Comparison of ENCODE assay signal across 15 cellular contexts in the genomic region with DNA sequence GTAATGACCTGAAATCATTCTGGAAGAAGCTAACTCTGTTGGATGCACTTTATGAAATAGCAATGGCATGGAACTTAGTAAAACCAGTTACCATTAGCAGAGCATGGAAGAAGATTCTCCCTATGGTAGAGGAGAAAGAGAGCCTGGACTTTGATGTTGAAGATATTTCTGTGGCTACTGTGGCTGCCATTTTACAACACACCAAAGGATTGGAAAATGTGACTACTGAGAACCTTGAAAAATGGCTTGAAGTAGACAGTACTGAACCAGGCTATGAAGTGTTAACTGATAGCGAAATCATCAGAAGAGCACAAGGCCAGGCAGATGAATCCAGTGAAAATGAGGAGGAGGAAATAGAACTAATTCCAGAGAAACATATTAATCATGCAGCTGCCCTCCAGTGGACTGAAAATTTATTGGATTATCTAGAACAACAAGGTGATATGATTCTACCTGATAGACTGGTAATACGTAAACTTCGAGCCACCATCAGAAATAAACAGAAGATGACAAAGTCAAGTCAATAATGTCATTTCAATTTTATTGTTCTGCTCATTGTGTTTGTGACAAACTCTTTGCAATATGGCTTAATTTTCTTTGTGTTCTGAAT. TPM values are rescaled to one million over a fixed set of nuclear protein-coding genes. Genes with fewer than 3 reads are reported as not detected.
DNase-seq lines count a peak whose midpoint lies in the region; ATAC-seq, FAIRE-seq and TF ChIP-seq lines count a peak whose summit lies in the region.
"Had no signal": no experiment of that assay in that cellular context is flagged by ENCODE, and none has a peak within 500 bp of the region (broad histone marks: within the 10 kb centered on the region; RNA-seq: fewer than 3 reads in every experiment).

No MANE protein-coding gene starts in this region.

- no peaks in the 10 kb centered on the region for H3K9me3 ChIP-seq in astrocyte (ENCODE audit: insufficient read depth, low read depth, low read length)
- H3K9me3 ChIP-seq: A549 had no signal

- H3K36me3 ChIP-seq in astrocyte (ENCODE audit: insufficient read depth, low read length): no peaks in the 10 kb centered on the region

- DNase-seq in NCI-H82 (lab: John Stamatoyannopoulos, UW) (peak; percentile 3), NCI-H82 treated with DMSO at 0.1 percent for 48 hours (lab: John Stamatoyannopoulos, UW; ENCODE audit: unreplicated experiment) (no peak), LNCaP clone FGC (ENCODE audit: low read depth) (no peak), astrocyte (ENCODE audit: low read depth) (no peak), nephron progenitor cell (no peak), anterior cingulate cortex (lab: John Stamatoyannopoulos, UW) (no peak), GM19238 (ENCODE audit: insufficient read length, low spot score) (no peak)
- DNase-seq in stimulated activated naive B cell treated with anti-CD40 and anti-IgM and Interleukin-4, amounts not matched to agents 10 μg/mL and 1 μg/mL and 100 μg/mL, for 72 hours: no peak
- DNase-seq: activated effector memory CD4-positive, alpha-beta T cell treated with Interleukin-2 at 50 U/mL for 16 hours; effector memory CD8-positive, alpha-beta T cell; GF-D8; naive thymus-derived CD8-positive, alpha-beta T cell; NCI-H1105 treated with DMSO at 0.1 percent for 48 hours; substantia nigra had no signal

- no peak overlapping the region for H3K9ac ChIP-seq in astrocyte (ENCODE audit: low read length)

- H3K36me3 Mint-ChIP-seq in astrocyte (ENCODE audit: low read depth, unreplicated experiment) (no peaks in the 10 kb centered on the region), nephron progenitor cell (ENCODE audit: low read depth) (peaks cover 31% of the 10 kb centered on the region)
- peaks cover 9 to 12% of the 10 kb centered on the region in 2 donors for H3K36me3 Mint-ChIP-seq in stimulated activated naive B cell treated with anti-CD40 and anti-IgM and Interleukin-4, amounts not matched to agents 10 μg/mL and 1 μg/mL and 100 μg/mL, for 72 hours

- peaks cover 4% of the 10 kb centered on the region for H3K4me1 Mint-ChIP-seq in astrocyte (ENCODE audit: low read depth, unreplicated experiment)
- H3K4me1 Mint-ChIP-seq in nephron progenitor cell: peaks cover 31% of the 10 kb centered on the region
- peaks cover 12 to 35% of the 10 kb centered on the region in 2 donors for H3K4me1 Mint-ChIP-seq in stimulated activated naive B cell treated with anti-CD40 and anti-IgM and Interleukin-4, amounts not matched to agents 10 μg/mL and 1 μg/mL and 100 μg/mL, for 72 hours

- H4K20me1 ChIP-seq in astrocyte (ENCODE audit: insufficient read depth, low read length): peaks cover 6% of the 10 kb centered on the region

- H3K4me3 ChIP-seq in LNCaP clone FGC (ENCODE audit: low read depth, low read length): no peak overlapping the region
- no peak overlapping the region for H3K4me3 ChIP-seq in astrocyte (ENCODE audit: insufficient read depth, low read depth, low read length)
- H3K4me3 ChIP-seq: A549 had no signal

- no peak for FAIRE-seq in astrocyte (lab: Jason Lieb, UNC)
- FAIRE-seq: A549 had no signal

- H3K27me3 Mint-ChIP-seq in astrocyte (ENCODE audit: low read depth, unreplicated experiment) (no peaks in the 10 kb centered on the region), nephron progenitor cell (ENCODE audit: low read depth, poor library complexity) (no peaks in the 10 kb centered on the region)
- H3K27me3 Mint-ChIP-seq in stimulated activated naive B cell treated with anti-CD40 and anti-IgM and Interleukin-4, amounts not matched to agents 10 μg/mL and 1 μg/mL and 100 μg/mL, for 72 hours: no peaks in the 10 kb centered on the region
- H3K27me3 Mint-ChIP-seq: effector memory CD8-positive, alpha-beta T cell; naive thymus-derived CD8-positive, alpha-beta T cell had no signal

- H2AFZ ChIP-seq in astrocyte (ENCODE audit: low read depth, low read length): no peak overlapping the region

- H3K4me2 ChIP-seq in astrocyte (ENCODE audit: low read length): peak overlapping the region; percentile 24

- peaks cover 18% of the 10 kb centered on the region for H3K4me1 ChIP-seq in astrocyte (ENCODE audit: insufficient read depth, low read length)

- no peak for ATAC-seq in stimulated activated naive B cell treated with anti-CD40 and anti-IgM and Interleukin-4, amounts not matched to agents 10 μg/mL and 1 μg/mL and 100 μg/mL, for 72 hours (replicated peaks)
- ATAC-seq: A549; effector memory CD8-positive, alpha-beta T cell; naive thymus-derived CD8-positive, alpha-beta T cell had no signal

- H3K27ac Mint-ChIP-seq in astrocyte (ENCODE audit: unreplicated experiment) (no peak overlapping the region), nephron progenitor cell (no peak overlapping the region)
- H3K27ac Mint-ChIP-seq in stimulated activated naive B cell treated with anti-CD40 and anti-IgM and Interleukin-4, amounts not matched to agents 10 μg/mL and 1 μg/mL and 100 μg/mL, for 72 hours: no peak overlapping the region
- H3K27ac Mint-ChIP-seq: effector memory CD8-positive, alpha-beta T cell had no signal

- H3K4me3 Mint-ChIP-seq in astrocyte (ENCODE audit: unreplicated experiment): peak overlapping the region; percentile 89
- peak overlapping the region; percentile 95 for H3K4me3 Mint-ChIP-seq in nephron progenitor cell
- H3K4me3 Mint-ChIP-seq in stimulated activated naive B cell treated with anti-CD40 and anti-IgM and Interleukin-4, amounts not matched to agents 10 μg/mL and 1 μg/mL and 100 μg/mL, for 72 hours: no peak overlapping the region

- H3K27ac ChIP-seq in astrocyte (ENCODE audit: low read depth, low read length): no peak overlapping the region
- H3K27ac ChIP-seq: A549 had no signal

- peaks cover 64% of the 10 kb centered on the region for H3K79me2 ChIP-seq in astrocyte (ENCODE audit: insufficient read depth, low read length)

- H3K9me3 Mint-ChIP-seq in astrocyte (ENCODE audit: unreplicated experiment) (no peaks in the 10 kb centered on the region), nephron progenitor cell (peaks cover 38% of the 10 kb centered on the region)
- no peaks in the 10 kb centered on the region for H3K9me3 Mint-ChIP-seq in stimulated activated naive B cell treated with anti-CD40 and anti-IgM and Interleukin-4, amounts not matched to agents 10 μg/mL and 1 μg/mL and 100 μg/mL, for 72 hours
- H3K9me3 Mint-ChIP-seq: effector memory CD8-positive, alpha-beta T cell had no signal

- TF ChIP-seq CTCF in LNCaP clone FGC (IDR thresholded peaks at IDR 0.05; ENCODE audit: control insufficient read depth, extremely low read depth, insufficient read depth) (peak; percentile 14; the same call in 1 of the 2 replicates), astrocyte (IDR thresholded peaks at IDR 0.05; ENCODE audit: insufficient read depth, low read depth, low read length) (no peak), nephron progenitor cell (IDR thresholded peaks at IDR 0.05) (no peak)

- H3K27me3 ChIP-seq in astrocyte (ENCODE audit: insufficient read depth, low read length): no peaks in the 10 kb centered on the region

RNA-seq across cellular contexts. Expression of a gene that starts 2.0 kb away (rescaled TPM):
- 13.4 and 13.9 TPM in 2 replicates for total RNA-seq in astrocyte

RNA-seq across cellular contexts. Expression of a gene that starts 2.1 kb away (rescaled TPM):
- 23.4 and 26.2 TPM in 2 replicates for total RNA-seq in astrocyte

RNA-seq across cellular contexts. Expression of a gene that starts 48.8 kb away (rescaled TPM):
- total RNA-seq in astrocyte: 27.1 and 27.4 TPM in 2 replicates

Comparison
In these comparisons a context has a peak if more than half of its experiments do, and no peak if none do; other contexts are left out.
1. H3K4me3 Mint-ChIP-seq: peak in astrocyte (single experiment) and nephron progenitor cell (single experiment); none in stimulated activated naive B cell treated with anti-CD40 and anti-IgM and Interleukin-4, amounts not matched to agents 10 μg/mL and 1 μg/mL and 100 μg/mL, for 72 hours (0 of 2).